In the genomic region with DNA sequence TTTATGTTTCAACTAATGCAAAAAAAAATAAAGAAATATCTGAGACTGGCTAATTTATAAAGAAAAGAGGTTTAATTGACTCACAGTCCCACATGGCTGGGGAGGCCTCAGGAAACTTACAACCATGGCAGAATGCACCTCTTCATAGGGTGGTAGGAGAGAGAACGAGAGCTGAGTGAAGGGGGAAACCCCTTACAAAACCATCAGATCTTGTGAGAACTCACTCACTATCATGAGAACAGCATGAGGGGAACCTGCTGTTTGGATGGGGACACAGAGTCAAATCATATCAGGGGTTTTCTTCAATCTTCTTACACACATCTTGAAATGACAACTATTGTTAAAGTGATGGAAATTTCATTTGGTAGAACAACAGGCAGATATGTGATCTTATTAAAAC, we compare ENCODE assay signal across 6 cellular contexts. TPM values are rescaled to one million over a fixed set of nuclear protein-coding genes. Genes with fewer than 3 reads are reported as not detected.
DNase-seq lines count a peak whose midpoint lies in the region; ATAC-seq, FAIRE-seq and TF ChIP-seq lines count a peak whose summit lies in the region.
"Not testable (repeated sequence)": the region's sequence is repeated elsewhere in the genome, so short reads cannot be mapped to it uniquely, and the experiment has no call there.

No MANE protein-coding gene starts in this region.

- H3K27ac Mint-ChIP-seq in activated CD8-positive, alpha-beta T cell treated with anti-CD3 and anti-CD28 coated beads for 36 hours, result not testable (repeated sequence)

- TF ChIP-seq CTCF in activated CD8-positive, alpha-beta T cell treated with anti-CD3 and anti-CD28 coated beads for 36 hours (IDR thresholded peaks at IDR 0.05); GM12878 (IDR thresholded peaks at IDR 0.05 in 2 of 3, conservative IDR thresholded peaks at IDR 0.05 in 1 of 3; ENCODE audit: control insufficient read depth in 2 of 3, extremely low read depth in 1 of 3, insufficient read depth in 1 of 3, low read depth in 3 of 3, low read length in 3 of 3): not testable (repeated sequence)

- POLR2A ChIA-PET in activated CD8-positive, alpha-beta T cell treated with anti-CD3 and anti-CD28 coated beads for 36 hours (lab: Charles Lee); GM12878 (lab: Charles Lee): not testable (repeated sequence)

- H3K4me3 Mint-ChIP-seq in activated CD8-positive, alpha-beta T cell treated with anti-CD3 and anti-CD28 coated beads for 36 hours, result not testable (repeated sequence)

- peak; percentile 46 for ATAC-seq in GM18858 (IDR thresholded peaks at IDR 0.05; ENCODE audit: unreplicated experiment)
- ATAC-seq in GM21723 (IDR thresholded peaks at IDR 0.05; ENCODE audit: unreplicated experiment), result peak; percentile 51
- peak; percentile 66 for ATAC-seq in HG02884 (IDR thresholded peaks at IDR 0.05; ENCODE audit: unreplicated experiment)
- peak; percentile 42 for ATAC-seq in activated CD8-positive, alpha-beta T cell treated with anti-CD3 and anti-CD28 coated beads for 36 hours
- ATAC-seq in GM12878, result peak; percentile 54; the same call in 2 of the 3 replicates
- peak; percentile 75 for ATAC-seq in stimulated activated naive CD8-positive, alpha-beta T cell treated with anti-CD3 and anti-CD28 coated beads, Interleukin-15, Interleukin-2, amounts not matched to agents 100 U/mL and 50 U/mL, for 24 hours

- RAD21 ChIA-PET in GM12878 (lab: Charles Lee; ENCODE audit: unreplicated experiment), result not testable (repeated sequence)

- not testable (repeated sequence) for H3K79me2 ChIP-seq in GM12878 (ENCODE audit: control insufficient read depth, insufficient read depth, low read length)

- not testable (repeated sequence) for TF ChIP-seq POLR2A in GM12878 (IDR thresholded peaks at IDR 0.05; ENCODE audit: low read depth, low read length)

- H3K9me3 Mint-ChIP-seq in activated CD8-positive, alpha-beta T cell treated with anti-CD3 and anti-CD28 coated beads for 36 hours, result not testable (repeated sequence)

- not testable (repeated sequence) for TF ChIP-seq EP300 in GM12878 (IDR thresholded peaks at IDR 0.05; ENCODE audit: borderline replicate concordance in 1 of 2, control insufficient read depth in 1 of 2, low read depth in 2 of 2, low read length in 2 of 2)

- H3K27me3 Mint-ChIP-seq in activated CD8-positive, alpha-beta T cell treated with anti-CD3 and anti-CD28 coated beads for 36 hours, result not testable (repeated sequence)

- CTCF ChIA-PET in activated CD8-positive, alpha-beta T cell treated with anti-CD3 and anti-CD28 coated beads for 36 hours (lab: Charles Lee); GM12878 (lab: Yijun Ruan, JAX): not testable (repeated sequence)

- not testable (repeated sequence) for H3K27me3 ChIP-seq in GM12878 (replicated peaks in 1 of 2; ENCODE audit: control insufficient read depth in 2 of 2, insufficient read depth in 2 of 2, low read length in 1 of 2)

- WGBS in GM12878 (ENCODE audit: insufficient coverage, insufficient replicate concordance, low lambda C conversion rate, missing lambda C conversion rate), result 0% methylated on average over 1 of the region's 1 CpG

- in situ Hi-C loops in GM12878 (cut with MboI), result not testable (repeated sequence)

- SMC1A ChIA-PET in GM12878 (lab: Charles Lee; ENCODE audit: uncharacterized antibody, unreplicated experiment), result interaction anchor here (1.0 to 1.4 kb wide), 3 partner anchors 18 to 48 kb away, joined by 3 to 5 read pairs (median 3); no protein-coding TSS in a partner anchor

- not testable (repeated sequence) for H3K36me3 Mint-ChIP-seq in activated CD8-positive, alpha-beta T cell treated with anti-CD3 and anti-CD28 coated beads for 36 hours (ENCODE audit: low read depth)

- H3K9me3 ChIP-seq in GM12878 (replicated peaks; ENCODE audit: control insufficient read depth, insufficient read depth, low read length), result not testable (repeated sequence)

- not testable (repeated sequence) for TF ChIP-seq RAD21 in GM12878 (IDR thresholded peaks at IDR 0.05; ENCODE audit: insufficient read depth, low read depth, low read length)

- not testable (repeated sequence) for DNase-seq in activated CD8-positive, alpha-beta T cell treated with anti-CD3 and anti-CD28 coated beads for 36 hours; GM12878 (ENCODE audit: low read depth, low spot score); stimulated activated naive CD8-positive, alpha-beta T cell treated with anti-CD3 and anti-CD28 coated beads, Interleukin-15, Interleukin-2, amounts not matched to agents 100 U/mL and 50 U/mL, for 24 hours

- not testable (repeated sequence) for H3K36me3 ChIP-seq in GM12878 (ENCODE audit: control insufficient read depth in 2 of 2, insufficient read depth in 2 of 2, low read length in 1 of 2)

- H3K4me3 ChIP-seq in GM12878, result not testable (repeated sequence)

- intact Hi-C loops in activated CD8-positive, alpha-beta T cell treated with anti-CD3 and anti-CD28 coated beads for 36 hours (cut with micrococcal nuclease), result not testable (repeated sequence)
- intact Hi-C loops in GM12878 (cut with micrococcal nuclease; ENCODE audit: unreplicated experiment), result loop anchor here (10.0 kb wide), 1 partner anchor 358 kb away; the partner anchor contains the start of gene CPNE4

- not testable (repeated sequence) for H4K20me1 ChIP-seq in GM12878 (ENCODE audit: control insufficient read depth, insufficient read depth)

- H3K4me1 ChIP-seq in GM12878 (ENCODE audit: control insufficient read depth, insufficient read depth, low read length), result not testable (repeated sequence)

- not testable (repeated sequence) for BruUV-seq in GM12878 (replicated peaks; lab: Mats Ljungman, UMichigan)

- not testable (repeated sequence) for H2AFZ ChIP-seq in GM12878 (ENCODE audit: control insufficient read depth, low read depth, low read length)

- H3K4me2 ChIP-seq in GM12878 (ENCODE audit: control insufficient read depth, insufficient read depth), result not testable (repeated sequence)

- not testable (repeated sequence) for FAIRE-seq in GM12878 (lab: Jason Lieb, UNC)

- H3K4me1 Mint-ChIP-seq in activated CD8-positive, alpha-beta T cell treated with anti-CD3 and anti-CD28 coated beads for 36 hours (ENCODE audit: low read depth), result not testable (repeated sequence)

- not testable (repeated sequence) for H3K27ac ChIP-seq in GM12878 (ENCODE audit: control insufficient read depth, insufficient read depth)

- H3K9ac ChIP-seq in GM12878 (ENCODE audit: control insufficient read depth, insufficient read depth, low read length), result not testable (repeated sequence)

RNA-seq across cellular contexts. Expression of gene DNAJC13, which starts 24.6 kb away (rescaled TPM):
- total RNA-seq in activated CD8-positive, alpha-beta T cell treated with anti-CD3 and anti-CD28 coated beads for 36 hours, result 10 to 100 TPM; 29.9 to 32.0 TPM
- total RNA-seq in GM12878 (2013; cell fraction: nucleolus; rRNA removed), result 119 and 125 TPM in 2 replicates
- total RNA-seq in GM12878 (2014; rRNA removed), result 26.2 and 30.5 TPM in 2 replicates
- 33.2 and 33.9 TPM in 2 replicates for total RNA-seq in GM12878 (2014; rRNA removed; fragmentation: Illumina TruSeq; extraction: Trizol)
- total RNA-seq in GM12878 (2021), result 28.1 and 28.2 TPM in 2 replicates
- polyA plus RNA-seq in GM12878 (2011; ENCODE audit: low read depth), result 9.6 TPM
- 19.5 and 25.0 TPM in 2 replicates for polyA plus RNA-seq in GM12878 (2011; rRNA removed)
- polyA plus RNA-seq in GM12878 (2011; cell fraction: cytosol; rRNA removed), result 8.1 and 9.9 TPM in 2 replicates
- 22.2 and 23.7 TPM in 2 replicates for polyA plus RNA-seq in GM12878 (2011; cell fraction: nucleus; rRNA removed)
- polyA plus RNA-seq in GM12878 (2012), result 10.3 and 15.8 TPM in 2 replicates
- polyA plus RNA-seq in GM12878 (2014; fragmentation: Illumina TruSeq; extraction: Trizol), result 24.1 and 29.8 TPM in 2 replicates
- 1 to 10 TPM; 8.3 to 8.7 TPM for polyA plus RNA-seq in GM12878 (2014; fragmentation: Nextera tagmentation; extraction: Ambion mirVana)
- 12.0 and 14.5 TPM in 2 replicates for polyA plus RNA-seq in GM12878 (2014; rRNA removed)
- 10 to 100 TPM; 11.9 to 13.8 TPM for polyA plus RNA-seq in GM12878 (2016; fragmentation: Nextera tagmentation; extraction: Ambion mirVana)
- 29.6 and 40.7 TPM in 2 replicates for polyA minus RNA-seq in GM12878 (2011; rRNA and poly(A)+ RNA removed)
- 15.1 and 18.1 TPM in 2 replicates for polyA minus RNA-seq in GM12878 (2011; cell fraction: cytosol; rRNA and poly(A)+ RNA removed)
- 38.7 and 55.9 TPM in 2 replicates for polyA minus RNA-seq in GM12878 (2011; cell fraction: nucleus; rRNA and poly(A)+ RNA removed)
